ENCODE assay signal across 29 cellular contexts in genomic region chr3:104503022-104503421, GRCh38.
"Had no signal": no experiment of that assay in that cellular context is flagged by ENCODE, and none has a peak within 500 bp of the region (broad histone marks: within the 10 kb centered on the region; RNA-seq: fewer than 3 reads in every experiment).

No MANE protein-coding gene starts in this region.

- H3K4me3 ChIP-seq: coronary artery, dorsolateral prefrontal cortex, esophagus squamous epithelium, gastrocnemius medialis, heart right ventricle, left lung, lower lobe of right lung, mucosa of descending colon had no signal

- FAIRE-seq: colon, endometrium, islet of Langerhans, keratinocyte had no signal

- H3K4me1 Mint-ChIP-seq: endodermal cell, mesothelial cell of epicardium had no signal

- H3K27ac Mint-ChIP-seq: endodermal cell, mesothelial cell of epicardium had no signal

- ATAC-seq: esophagus mucosa, gastrocnemius medialis, heart right ventricle, left cardiac atrium, left lung, left ventricle myocardium superior, mucosa of descending colon had no signal

- H3K4me1 ChIP-seq: esophagus squamous epithelium, gastrocnemius medialis, heart right ventricle, left lung, lower lobe of right lung had no signal

- H3K36me3 ChIP-seq: esophagus squamous epithelium, gastrocnemius medialis, heart right ventricle, left lung, lower lobe of right lung had no signal

- DNase-seq: dermis blood vessel endothelial cell; dorsolateral prefrontal cortex; effector CD4-positive, alpha-beta T cell; effector memory CD4-positive, alpha-beta T cell; endodermal cell; erythroblast; esophagus squamous epithelium; foreskin fibroblast; foreskin melanocyte; gastrocnemius medialis; glutamatergic neuron; head of caudate nucleus; heart right ventricle; hippocampal formation; kidney glomerular epithelial cell; left cardiac atrium; left lung; left ventricle myocardium superior; lower lobe of right lung; mesenchymal stem cell; mucosa of descending colon had no signal

- H3K27ac ChIP-seq: coronary artery, dorsolateral prefrontal cortex, epithelial cell of prostate, esophagus squamous epithelium, gastrocnemius medialis, heart right ventricle, left lung, lower lobe of right lung had no signal

- H3K4me3 Mint-ChIP-seq: endodermal cell, mesothelial cell of epicardium had no signal

- H3K27me3 ChIP-seq: dorsolateral prefrontal cortex, esophagus squamous epithelium, gastrocnemius medialis, heart right ventricle, left lung had no signal

- H3K9me3 ChIP-seq: esophagus squamous epithelium, gastrocnemius medialis, left lung, lower lobe of right lung, mucosa of descending colon had no signal

- H3K9me3 Mint-ChIP-seq: endodermal cell had no signal
